13 cellular contexts compared by ENCODE assay signal in the genomic region with DNA sequence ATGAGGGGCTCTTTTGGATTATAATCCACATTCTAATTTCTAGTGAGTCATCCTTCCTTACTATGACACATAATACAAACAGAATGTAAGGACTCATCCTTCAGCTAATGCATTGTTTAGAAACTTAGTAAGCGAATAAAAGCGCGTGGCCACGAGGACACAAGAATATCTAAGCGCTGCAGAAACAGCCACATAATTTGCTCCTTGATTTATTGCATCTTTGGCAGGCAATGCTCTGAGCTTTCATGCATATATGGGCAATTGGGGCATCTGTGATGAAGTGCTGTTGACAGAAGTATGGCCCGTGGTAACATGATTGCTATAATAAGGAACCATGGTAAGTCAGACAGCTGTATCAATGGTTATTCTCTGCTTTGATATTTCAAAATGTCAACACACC.
DNase-seq lines count a peak whose midpoint lies in the region; ATAC-seq and TF ChIP-seq lines count a peak whose summit lies in the region.
"Had no signal": no experiment of that assay in that cellular context is flagged by ENCODE, and none has a peak within 500 bp of the region (broad histone marks: within the 10 kb centered on the region; RNA-seq: fewer than 3 reads in every experiment).

No MANE protein-coding gene starts in this region.

- no peak for TF ChIP-seq CTCF in retinal pigment epithelial cell (conservative IDR thresholded peaks at IDR 0.05; ENCODE audit: low read depth, low read length)

- no peaks in the 10 kb centered on the region for H3K4me1 Mint-ChIP-seq in activated T-helper 17 cell treated with anti-CD3 and anti-CD28 coated beads, Interleukin-2, amount 50 U/mL, for 72 hours
- H3K4me1 Mint-ChIP-seq: T-helper 17 cell had no signal

- no peak overlapping the region for H3K27ac Mint-ChIP-seq in activated T-helper 17 cell treated with anti-CD3 and anti-CD28 coated beads, Interleukin-2, amount 50 U/mL, for 72 hours
- H3K27ac Mint-ChIP-seq: T-helper 17 cell had no signal

- H3K36me3 Mint-ChIP-seq in activated T-helper 17 cell treated with anti-CD3 and anti-CD28 coated beads, Interleukin-2, amount 50 U/mL, for 72 hours (ENCODE audit: low read depth): no peaks in the 10 kb centered on the region

- H3K9me3 Mint-ChIP-seq in activated T-helper 17 cell treated with anti-CD3 and anti-CD28 coated beads, Interleukin-2, amount 50 U/mL, for 72 hours: peaks cover 9% of the 10 kb centered on the region

- peak overlapping the region; percentile 46 for H3K4me3 ChIP-seq in retinal pigment epithelial cell (ENCODE audit: low read length)
- H3K4me3 ChIP-seq: coronary artery, testis had no signal

- peak; percentile 4 for DNase-seq in DMS153 (lab: John Stamatoyannopoulos, UW)
- DNase-seq in DMS153 treated with DMSO at 0.1 percent for 48 hours (lab: John Stamatoyannopoulos, UW; ENCODE audit: unreplicated experiment): no peak
- peak; percentile 52 for DNase-seq in NCI-H2081 treated with DMSO at 0.1 percent for 48 hours (lab: John Stamatoyannopoulos, UW)
- peak; percentile 90 for DNase-seq in cerebellar cortex (ENCODE audit: low spot score)
- peak; percentile 64 for DNase-seq in retinal pigment epithelial cell (ENCODE audit: low read depth)
- no peak for DNase-seq in LoVo (ENCODE audit: low spot score)
- DNase-seq: activated T-cell treated with anti-CD3 and anti-CD28 coated beads, Interleukin-2, amount 50 U/mL, for 1 hour; NCI-H524; T-helper 17 cell; testis had no signal

- H3K4me3 Mint-ChIP-seq in activated T-helper 17 cell treated with anti-CD3 and anti-CD28 coated beads, Interleukin-2, amount 50 U/mL, for 72 hours: no peak overlapping the region
- H3K4me3 Mint-ChIP-seq: T-helper 17 cell had no signal

- ATAC-seq in HG03342 (IDR thresholded peaks at IDR 0.05; ENCODE audit: unreplicated experiment): no peak
- ATAC-seq in activated T-helper 17 cell treated with anti-CD3 and anti-CD28 coated beads, Interleukin-2, amount 50 U/mL, for 72 hours (replicated peaks): no peak
- ATAC-seq: T-helper 17 cell had no signal

- H3K27me3 Mint-ChIP-seq in activated T-helper 17 cell treated with anti-CD3 and anti-CD28 coated beads, Interleukin-2, amount 50 U/mL, for 72 hours: no peaks in the 10 kb centered on the region
- H3K27me3 Mint-ChIP-seq: T-helper 17 cell had no signal

Comparison
In these comparisons a context has a peak if more than half of its experiments do, and no peak if none do; other contexts are left out.
1. DNase-seq: peak in DMS153 (single experiment), NCI-H2081 treated with DMSO at 0.1 percent for 48 hours (single experiment), cerebellar cortex (single experiment) and retinal pigment epithelial cell (single experiment); none in DMS153 treated with DMSO at 0.1 percent for 48 hours (single experiment) and LoVo (single experiment).